ENCODE assay signal across 12 cellular contexts in the genomic region with DNA sequence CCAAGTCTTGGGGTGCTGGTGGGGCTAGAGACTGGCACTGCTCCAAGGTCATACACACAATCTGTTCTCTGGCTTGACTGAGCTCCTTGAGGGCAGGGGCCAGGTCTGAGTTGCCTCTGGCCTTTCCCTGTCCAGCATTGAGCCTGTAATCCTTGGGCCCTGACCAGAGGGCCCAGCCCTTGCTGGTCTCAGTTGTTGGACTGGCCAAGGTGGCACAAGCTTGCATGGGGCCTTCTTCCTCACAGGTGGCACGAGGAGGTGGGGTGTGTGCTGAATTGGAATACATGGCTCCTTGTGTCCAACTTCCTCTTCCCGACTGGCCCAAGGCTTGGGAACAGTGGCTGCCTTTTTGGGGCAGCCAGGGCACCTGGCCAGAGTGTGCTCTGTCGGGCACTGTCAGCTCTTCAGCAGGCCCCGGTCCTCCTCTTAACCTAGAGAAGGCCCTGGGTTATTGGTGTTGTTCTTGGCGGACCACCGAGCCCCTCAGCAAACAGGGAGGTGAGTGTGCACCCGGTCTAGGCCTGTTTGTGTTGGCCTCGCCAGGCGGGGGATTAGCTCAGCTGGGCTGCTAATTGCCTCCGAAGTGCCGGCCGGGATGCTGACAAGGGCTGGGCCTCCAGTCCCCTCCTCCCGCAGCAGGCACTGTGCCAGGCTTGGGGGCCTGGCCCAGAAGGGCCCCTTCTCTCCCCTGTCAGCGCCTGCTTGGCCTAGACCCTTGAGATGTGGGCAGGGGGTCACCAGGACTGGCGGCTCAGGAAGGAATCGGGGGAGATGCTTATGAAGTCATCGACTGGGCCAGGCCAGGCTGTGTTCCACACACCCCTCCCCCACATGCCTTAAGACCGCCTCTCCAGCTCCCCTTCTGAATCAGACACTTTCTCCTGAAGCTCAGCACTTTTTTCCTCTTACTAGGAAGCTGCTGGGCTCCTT. TPM values are rescaled to one million over a fixed set of nuclear protein-coding genes. Genes with fewer than 3 reads are reported as not detected.
A peak's percentile ranks its signal among the peaks of the same experiment; 100 is the strongest.
DNase-seq lines count a peak whose midpoint lies in the region; ATAC-seq and TF ChIP-seq lines count a peak whose summit lies in the region.
"Had no signal": no experiment of that assay in that cellular context is flagged by ENCODE, and none has a peak within 500 bp of the region (broad histone marks: within the 10 kb centered on the region; RNA-seq: fewer than 3 reads in every experiment).

No MANE protein-coding gene starts in this region.

- H3K4me1 Mint-ChIP-seq in activated B cell treated with CpG ODN at 0.5 μM for 24 hours (peaks cover 58% of the 10 kb centered on the region), osteocyte (ENCODE audit: unreplicated experiment) (peaks cover 10% of the 10 kb centered on the region)

- POLR2A ChIA-PET in activated B cell treated with CpG ODN at 0.5 μM for 24 hours (lab: Charles Lee): interaction anchor here (1.1 kb wide), 1 partner anchor 9 kb away, joined by 3 read pairs; no protein-coding TSS in a partner anchor

- H3K27ac Mint-ChIP-seq in activated B cell treated with CpG ODN at 0.5 μM for 24 hours (peak overlapping the region; percentile 79), osteocyte (ENCODE audit: unreplicated experiment) (peak overlapping the region; percentile 23)

- H3K4me3 Mint-ChIP-seq in activated B cell treated with CpG ODN at 0.5 μM for 24 hours: no peak overlapping the region
- H3K4me3 Mint-ChIP-seq in osteocyte (ENCODE audit: unreplicated experiment): no peak overlapping the region

- TF ChIP-seq CTCF in activated B cell treated with CpG ODN at 0.5 μM for 24 hours (IDR thresholded peaks at IDR 0.05) (no peak), fibroblast of villous mesenchyme (IDR thresholded peaks at IDR 0.05; ENCODE audit: insufficient read depth, low read depth, low read length) (no peak), osteocyte (IDR thresholded peaks at IDR 0.05) (no peak)

- ATAC-seq in activated B cell treated with CpG ODN at 0.5 μM for 24 hours (ENCODE audit: low read depth) (no peak), GM21737 (IDR thresholded peaks at IDR 0.05; ENCODE audit: unreplicated experiment) (no peak), HG02870 (IDR thresholded peaks at IDR 0.05; ENCODE audit: unreplicated experiment) (no peak)

- CTCF ChIA-PET in activated B cell treated with CpG ODN at 0.5 μM for 24 hours (lab: Charles Lee): no interaction called here

- no peaks in the 10 kb centered on the region for H3K27me3 Mint-ChIP-seq in activated B cell treated with CpG ODN at 0.5 μM for 24 hours
- no peaks in the 10 kb centered on the region for H3K27me3 Mint-ChIP-seq in osteocyte (ENCODE audit: unreplicated experiment)

- H3K9me3 Mint-ChIP-seq in activated B cell treated with CpG ODN at 0.5 μM for 24 hours (no peaks in the 10 kb centered on the region), osteocyte (ENCODE audit: unreplicated experiment) (no peaks in the 10 kb centered on the region)

- intact Hi-C loops in activated B cell treated with CpG ODN at 0.5 μM for 24 hours (cut with micrococcal nuclease): no loop called here

- DNase-seq in Daoy (ENCODE audit: low read depth): peak; percentile 40
- DNase-seq in activated B cell treated with CpG ODN at 0.5 μM for 24 hours: no peak
- peak; percentile 58 for DNase-seq in fibroblast of villous mesenchyme (ENCODE audit: low read depth)
- DNase-seq in osteocyte (ENCODE audit: extremely low spot score, unreplicated experiment): no peak
- DNase-seq in RKO (ENCODE audit: low spot score): no peak
- DNase-seq in NCI-H1694 treated with DMSO at 0.1 percent for 48 hours (lab: John Stamatoyannopoulos, UW): no peak
- DNase-seq: activated CD4-positive, CD25-positive, alpha-beta regulatory T cell; cortex of kidney; EL; NCI-H774 had no signal

- H3K4me3 ChIP-seq in fibroblast of villous mesenchyme (ENCODE audit: low read depth, low read length): no peak overlapping the region

- H3K36me3 Mint-ChIP-seq in activated B cell treated with CpG ODN at 0.5 μM for 24 hours (ENCODE audit: low read depth): peaks cover 60% of the 10 kb centered on the region
- H3K36me3 Mint-ChIP-seq in osteocyte (ENCODE audit: unreplicated experiment): peaks cover 12% of the 10 kb centered on the region

RNA-seq across cellular contexts. Expression of a gene that starts 28.5 kb away (rescaled TPM):
- 0.29 TPM in 1 of 2 replicates, not detected in the other for total RNA-seq in Daoy (2014; rRNA removed; shearing (Covaris generic))
- total RNA-seq in activated B cell treated with CpG ODN at 0.5 μM for 24 hours (6.5 and 7.9 TPM in 2 replicates), fibroblast of villous mesenchyme (0.43 and 0.64 TPM in 2 replicates), osteocyte (0.13 and 0.19 TPM in 2 replicates)

Comparison
In these comparisons a context has a peak if more than half of its experiments do, and no peak if none do; other contexts are left out.
1. DNase-seq: peak in Daoy (single experiment) and fibroblast of villous mesenchyme (single experiment); none in activated B cell treated with CpG ODN at 0.5 μM for 24 hours (single experiment), osteocyte (single experiment), RKO (single experiment) and NCI-H1694 treated with DMSO at 0.1 percent for 48 hours (single experiment).